27 cellular contexts compared by ENCODE assay signal in the genomic region with DNA sequence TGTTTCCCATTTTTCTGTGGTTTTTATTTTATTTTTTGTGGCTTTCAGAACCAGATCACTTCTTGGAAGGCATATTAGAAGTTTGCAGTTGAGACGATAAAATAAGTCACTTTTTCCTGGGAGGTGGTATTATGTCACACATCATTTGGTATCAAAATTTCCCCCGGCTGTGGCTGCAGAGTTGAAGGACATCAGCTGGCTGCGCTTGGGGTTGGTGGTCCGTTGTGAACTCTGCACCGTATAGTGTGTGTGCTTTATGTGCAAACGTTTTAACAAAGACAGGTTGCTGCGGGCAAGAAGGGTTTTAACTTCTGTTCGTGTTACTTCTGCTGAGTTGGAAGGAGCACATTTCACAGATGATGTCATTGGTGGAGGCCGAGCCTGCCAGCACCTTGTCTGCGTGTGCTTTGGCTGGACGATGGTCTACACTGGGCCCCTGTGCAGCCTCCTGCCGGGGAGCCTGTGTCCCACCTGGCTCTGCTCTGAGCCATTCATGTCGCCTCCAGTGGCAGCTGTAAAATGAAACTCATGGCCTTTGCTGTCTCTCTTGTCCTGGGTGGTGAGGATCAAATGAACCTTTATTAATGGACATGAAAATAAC. TPM values are rescaled to one million over a fixed set of nuclear protein-coding genes. Genes with fewer than 3 reads are reported as not detected.
A peak's percentile ranks its signal among the peaks of the same experiment; 100 is the strongest.
DNase-seq lines count a peak whose midpoint lies in the region; ATAC-seq and TF ChIP-seq lines count a peak whose summit lies in the region.
"Had no signal": no experiment of that assay in that cellular context is flagged by ENCODE, and none has a peak within 500 bp of the region (broad histone marks: within the 10 kb centered on the region; RNA-seq: fewer than 3 reads in every experiment).

No MANE protein-coding gene starts in this region.

- no peak overlapping the region for H2AK5ac ChIP-seq in H9 (ENCODE audit: insufficient read length, low read length)

- H2AFZ ChIP-seq in H9 (ENCODE audit: low read length): no peak overlapping the region

- no peak overlapping the region for H2BK15ac ChIP-seq in H9 (ENCODE audit: low read depth, low read length)

- H4K5ac ChIP-seq in H9 (ENCODE audit: insufficient read length, low read depth, low read length): no peak overlapping the region

- H3K36me3 Mint-ChIP-seq in H9 (ENCODE audit: insufficient read depth in 1 of 3, low read depth in 3 of 3): peaks cover 0 to 18% (median 3%) of the 10 kb centered on the region in 3 experiments
- peaks cover 36% of the 10 kb centered on the region for H3K36me3 Mint-ChIP-seq in brain
- H3K36me3 Mint-ChIP-seq in nephron progenitor cell (ENCODE audit: low read depth): peaks cover 62% of the 10 kb centered on the region
- H3K36me3 Mint-ChIP-seq: activated CD8-positive, alpha-beta memory T cell treated with anti-CD3 and anti-CD28 coated beads, Interleukin-2, amount 10 ng/mL, durations not matched to agents 7 days and 5 days had no signal

- H3K27me3 ChIP-seq in H9 (ENCODE audit: insufficient read depth, low read length): no peaks in the 10 kb centered on the region
- H3K27me3 ChIP-seq: body of pancreas, esophagus muscularis mucosa, gastroesophageal sphincter, MG63, thyroid gland had no signal

- no peaks in the 10 kb centered on the region for H3K23me2 ChIP-seq in H9 (ENCODE audit: insufficient read length, low read depth, low read length, poor library complexity, severe bottlenecking)

- no peak overlapping the region for H3K9ac ChIP-seq in H9 (ENCODE audit: extremely low read depth, insufficient read length, low read length)

- no peak overlapping the region for H3K14ac ChIP-seq in H9 (ENCODE audit: insufficient read depth, low read length)

- H3K9me3 ChIP-seq in H9 (ENCODE audit: control insufficient read depth, low read depth, low read length): no peaks in the 10 kb centered on the region
- H3K9me3 ChIP-seq: body of pancreas, esophagus muscularis mucosa, gastroesophageal sphincter, HAP-1, MG63, thyroid gland had no signal

- H4K20me1 ChIP-seq in H9 (ENCODE audit: control insufficient read depth, insufficient read depth, insufficient read length): peaks cover 3% of the 10 kb centered on the region

- no peaks in the 10 kb centered on the region for H3K79me1 ChIP-seq in H9 (ENCODE audit: insufficient read depth, low read depth, low read length, poor library complexity, severe bottlenecking)

- no peak overlapping the region for H4K91ac ChIP-seq in H9 (ENCODE audit: insufficient read length, low read depth, low read length)

- H3K9me3 Mint-ChIP-seq in H9: no peaks in the 10 kb centered on the region
- H3K9me3 Mint-ChIP-seq in brain: peaks cover 0 to 13% (median 0%) of the 10 kb centered on the region in 5 experiments
- H3K9me3 Mint-ChIP-seq in nephron progenitor cell: no peaks in the 10 kb centered on the region
- H3K9me3 Mint-ChIP-seq: activated CD4-positive, alpha-beta T cell treated with anti-CD3 and anti-CD28 coated beads, Interleukin-2, amount 10 ng/mL, durations not matched to agents 7 days and 5 days; CD8-positive, alpha-beta T cell; effector memory CD8-positive, alpha-beta T cell had no signal

- H3K27me3 Mint-ChIP-seq in H9 (ENCODE audit: low read depth) (no peaks in the 10 kb centered on the region), brain (peaks cover 3% of the 10 kb centered on the region), nephron progenitor cell (ENCODE audit: low read depth, poor library complexity) (no peaks in the 10 kb centered on the region)
- H3K27me3 Mint-ChIP-seq: activated CD4-positive, alpha-beta T cell treated with anti-CD3 and anti-CD28 coated beads, Interleukin-2, amount 10 ng/mL, durations not matched to agents 7 days and 5 days; activated CD8-positive, alpha-beta memory T cell treated with anti-CD3 and anti-CD28 coated beads, Interleukin-2, amount 10 ng/mL, durations not matched to agents 7 days and 5 days; effector memory CD8-positive, alpha-beta T cell had no signal

- H2BK5ac ChIP-seq in H9 (ENCODE audit: insufficient read length, low read length): no peak overlapping the region

- no peak overlapping the region for H3K4ac ChIP-seq in H9 (ENCODE audit: low read depth, low read length)

- H3T11ph ChIP-seq in H9 (ENCODE audit: low read length): no peak overlapping the region

- H3K4me3 Mint-ChIP-seq in H9: no peak overlapping the region
- H3K4me3 Mint-ChIP-seq in brain: peak overlapping the region in 1 of 5 experiments; percentile 29
- no peak overlapping the region for H3K4me3 Mint-ChIP-seq in nephron progenitor cell
- H3K4me3 Mint-ChIP-seq: activated CD4-positive, alpha-beta T cell treated with anti-CD3 and anti-CD28 coated beads, Interleukin-2, amount 10 ng/mL, durations not matched to agents 7 days and 5 days; activated CD8-positive, alpha-beta memory T cell treated with anti-CD3 and anti-CD28 coated beads, Interleukin-2, amount 10 ng/mL, durations not matched to agents 7 days and 5 days; CD8-positive, alpha-beta T cell; effector memory CD8-positive, alpha-beta T cell had no signal

- H2BK120ac ChIP-seq in H9 (ENCODE audit: low read depth, low read length, poor library complexity, severe bottlenecking): no peak overlapping the region

- ATAC-seq in HG03521 (IDR thresholded peaks at IDR 0.05; ENCODE audit: unreplicated experiment) (no peak), GM18909 (IDR thresholded peaks at IDR 0.05; ENCODE audit: poor library complexity, unreplicated experiment) (no peak)
- ATAC-seq: activated CD8-positive, alpha-beta memory T cell treated with anti-CD3 and anti-CD28 coated beads, Interleukin-2, amount 10 ng/mL, durations not matched to agents 7 days and 5 days; body of pancreas; CD8-positive, alpha-beta T cell; effector memory CD8-positive, alpha-beta T cell; gastroesophageal sphincter; SK-N-SH treated with all-trans-retinoic acid at 6 μM for 48 hours had no signal

- H3K27ac ChIP-seq in H9 (ENCODE audit: insufficient read length, low read depth, low read length): no peak overlapping the region
- H3K27ac ChIP-seq: 22Rv1, body of pancreas, esophagus muscularis mucosa, gastroesophageal sphincter, VCaP had no signal

- no CpG with 5 or more reads among the region's 13 CpGs for WGBS in H9 (ENCODE audit: extremely low coverage, insufficient read length, low lambda C conversion rate)

- DNase-seq in NCI-H1417 (lab: John Stamatoyannopoulos, UW): peak in 2 of 3 experiments; percentile 31 to 75
- no peak for DNase-seq in NCI-H1417 treated with DMSO at 0.1 percent for 48 hours (lab: John Stamatoyannopoulos, UW)
- peak; percentile 13 for DNase-seq in H9
- DNase-seq in nephron progenitor cell: no peak
- DNase-seq in HuH-7 (ENCODE audit: low spot score): no peak
- DNase-seq: activated CD4-positive, alpha-beta T cell treated with anti-CD3 and anti-CD28 coated beads, Interleukin-2, amount 10 ng/mL, durations not matched to agents 7 days and 5 days; activated CD8-positive, alpha-beta memory T cell treated with anti-CD3 and anti-CD28 coated beads, Interleukin-2, amount 10 ng/mL, durations not matched to agents 7 days and 5 days; body of pancreas; CD8-positive, alpha-beta T cell; effector memory CD8-positive, alpha-beta T cell; kidney glomerular epithelial cell; MG63; NCI-H1436 treated with DMSO at 0.1 percent for 48 hours; NCI-H345; RPMI8226; small intestine; stimulated activated naive CD4-positive, alpha-beta T cell; thyroid gland had no signal

- no peak overlapping the region for H3K56ac ChIP-seq in H9 (ENCODE audit: insufficient read length, low read depth, low read length)

- H2BK12ac ChIP-seq in H9 (ENCODE audit: insufficient read length, low read depth, low read length): no peak overlapping the region

- H3K4me1 Mint-ChIP-seq in H9: peaks cover 35 to 57% of the 10 kb centered on the region in 2 experiments
- peaks cover 64% of the 10 kb centered on the region for H3K4me1 Mint-ChIP-seq in brain
- H3K4me1 Mint-ChIP-seq in nephron progenitor cell: peaks cover 58% of the 10 kb centered on the region

- H3K27ac Mint-ChIP-seq in H9: peak overlapping the region in 1 of 3 experiments; percentile 82; a peak in 2 of 7 replicates
- H3K27ac Mint-ChIP-seq in brain: peak overlapping the region in 4 of 5 experiments; percentile 44 to 80 (median 78)
- H3K27ac Mint-ChIP-seq in nephron progenitor cell: peak overlapping the region; percentile 24
- H3K27ac Mint-ChIP-seq: activated CD4-positive, alpha-beta T cell treated with anti-CD3 and anti-CD28 coated beads, Interleukin-2, amount 10 ng/mL, durations not matched to agents 7 days and 5 days; activated CD8-positive, alpha-beta memory T cell treated with anti-CD3 and anti-CD28 coated beads, Interleukin-2, amount 10 ng/mL, durations not matched to agents 7 days and 5 days; CD8-positive, alpha-beta T cell; effector memory CD8-positive, alpha-beta T cell had no signal

- no peak overlapping the region for H3K23ac ChIP-seq in H9 (ENCODE audit: insufficient read length, low read depth, low read length)

- H3K79me2 ChIP-seq in H9 (ENCODE audit: insufficient read depth, low read length): peaks cover 10% of the 10 kb centered on the region; the same call in 1 of the 2 replicates

- peaks cover 14% of the 10 kb centered on the region for H3K4me1 ChIP-seq in H9 (ENCODE audit: insufficient read depth, low read length)

- no peak overlapping the region for H2BK20ac ChIP-seq in H9 (ENCODE audit: low read depth, low read length, poor library complexity, severe bottlenecking)

- H3K4me2 ChIP-seq in H9 (ENCODE audit: insufficient read depth, insufficient read length, low read length): no peak overlapping the region

- H3K18ac ChIP-seq in H9 (ENCODE audit: insufficient read length, low read depth, low read length): no peak overlapping the region

- no peak overlapping the region for H4K8ac ChIP-seq in H9 (replicated peaks; ENCODE audit: insufficient read length, low read depth, low read length)

- TF ChIP-seq CTCF in H9 (conservative IDR thresholded peaks at IDR 0.05) (no peak), brain (conservative IDR thresholded peaks at IDR 0.05) (no peak), nephron progenitor cell (IDR thresholded peaks at IDR 0.05) (no peak)

RNA-seq across cellular contexts. Expression of a gene that starts 9.6 kb away (rescaled TPM):
- total RNA-seq in H9 (2021): 61.6 and 65.3 TPM in 2 replicates
- 52.1 TPM for polyA plus RNA-seq in brain (ENCODE audit: insufficient read depth, low read depth, low replicate concordance)

Comparison
In these comparisons a context has a peak if more than half of its experiments do, and no peak if none do; other contexts are left out.
1. DNase-seq: peak in NCI-H1417 (2 of 3) and H9 (single experiment); none in NCI-H1417 treated with DMSO at 0.1 percent for 48 hours (single experiment), nephron progenitor cell (single experiment) and HuH-7 (single experiment).